9 cellular contexts compared by ENCODE assay signal in the genomic region with DNA sequence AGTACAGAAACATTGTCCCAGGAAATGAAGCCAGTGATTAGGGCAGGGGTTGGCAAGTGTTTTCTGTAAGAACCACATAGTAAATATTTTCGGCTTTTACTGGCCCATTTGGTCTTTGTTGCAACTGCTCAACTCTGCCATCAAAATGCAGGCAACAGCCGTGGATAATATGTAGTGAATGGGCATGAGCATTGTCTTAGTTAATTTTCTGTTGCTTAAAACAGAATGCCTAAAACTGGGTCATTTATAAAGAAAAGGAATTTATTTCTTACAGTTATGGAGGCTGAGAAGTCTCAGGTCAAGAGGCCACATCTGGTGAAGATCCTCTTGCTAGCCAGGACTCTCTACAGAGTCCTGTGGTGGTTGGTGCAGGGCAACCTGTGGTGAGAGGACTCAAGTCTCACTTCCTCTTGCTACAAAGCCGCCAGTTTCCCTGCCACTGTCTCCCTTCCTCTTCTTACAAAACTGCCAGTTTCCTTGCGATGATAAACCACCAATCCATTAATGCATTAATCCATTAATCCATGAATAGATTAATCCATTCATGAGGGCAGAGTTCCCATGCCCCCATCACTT.
DNase-seq lines count a peak whose midpoint lies in the region; ATAC-seq and TF ChIP-seq lines count a peak whose summit lies in the region.
"Had no signal": no experiment of that assay in that cellular context is flagged by ENCODE, and none has a peak within 500 bp of the region (broad histone marks: within the 10 kb centered on the region; RNA-seq: fewer than 3 reads in every experiment).

No MANE protein-coding gene starts in this region.

- 64 to 83% methylated on average over 3 to 4 of the region's 4 CpGs for WGBS in transverse colon (ENCODE audit: low coverage in 1 of 2), 2 donors

- no peak for TF ChIP-seq CTCF in left ventricle myocardium inferior (IDR thresholded peaks at IDR 0.05; ENCODE audit: borderline replicate concordance)
- TF ChIP-seq CTCF in transverse colon (IDR thresholded peaks at IDR 0.05): no peak
- TF ChIP-seq CTCF in CD4-positive, alpha-beta T cell (IDR thresholded peaks at IDR 0.05): no peak

- no peaks in the 10 kb centered on the region for H3K36me3 ChIP-seq in left ventricle myocardium inferior
- H3K36me3 ChIP-seq in transverse colon: no peaks in the 10 kb centered on the region
- H3K36me3 ChIP-seq in H7 (replicated peaks; ENCODE audit: control insufficient read depth, insufficient read depth, low read length): no peaks in the 10 kb centered on the region; the same call in 1 of the 2 replicates
- H3K36me3 ChIP-seq: sigmoid colon had no signal

- intact Hi-C loops in Right ventricle myocardium superior (cut with DNase I) (no loop called here), left ventricle myocardium inferior (cut with micrococcal nuclease) (no loop called here), transverse colon (cut with DNase I; ENCODE audit: low total_unique reads) (no loop called here)
- intact Hi-C loops in CD4-positive, alpha-beta T cell (cut with DNase I, micrococcal nuclease): no loop called here

- CTCF ChIA-PET in CD4-positive, alpha-beta T cell (lab: Charles Lee): no interaction called here

- no peak for TF ChIP-seq POLR2A in transverse colon (IDR thresholded peaks at IDR 0.05)

- no peak overlapping the region for H3K4me3 ChIP-seq in left ventricle myocardium inferior
- H3K4me3 ChIP-seq in transverse colon: no peak overlapping the region
- H3K4me3 ChIP-seq in H7 (ENCODE audit: insufficient read depth, low read depth, low read length): no peak overlapping the region
- H3K4me3 ChIP-seq: sigmoid colon had no signal

- H3K9me3 ChIP-seq in left ventricle myocardium inferior (replicated peaks): no peaks in the 10 kb centered on the region
- H3K9me3 ChIP-seq in transverse colon: no peaks in the 10 kb centered on the region
- no peaks in the 10 kb centered on the region for H3K9me3 ChIP-seq in CD4-positive, alpha-beta T cell (ENCODE audit: control insufficient read depth, low read length)
- H3K9me3 ChIP-seq: sigmoid colon had no signal

- H3K9me3 Mint-ChIP-seq in CD4-positive, alpha-beta T cell: no peaks in the 10 kb centered on the region

- H3K36me3 Mint-ChIP-seq in CD4-positive, alpha-beta T cell (ENCODE audit: low read depth): no peaks in the 10 kb centered on the region

- no peak overlapping the region for H3K27ac ChIP-seq in left ventricle myocardium inferior (replicated peaks)
- no peak overlapping the region for H3K27ac ChIP-seq in transverse colon
- H3K27ac ChIP-seq in CD4-positive, alpha-beta T cell (ENCODE audit: low read depth, low read length): no peak overlapping the region
- H3K27ac ChIP-seq: sigmoid colon had no signal

- H3K27me3 Mint-ChIP-seq in CD4-positive, alpha-beta T cell: no peaks in the 10 kb centered on the region

- in situ Hi-C loops in transverse colon (cut with MboI; ENCODE audit: low pct_ligation_motif_present in 1 of 4, low pct_unique_long_range_greater_than_20kb in 1 of 4, low sequenced_read_pairs in 3 of 4): no loop called here

- peak; percentile 34 for ATAC-seq in Right ventricle myocardium superior (ENCODE audit: poor library complexity)
- peak; percentile 91 for ATAC-seq in HG02981 (IDR thresholded peaks at IDR 0.05; ENCODE audit: unreplicated experiment)
- no peak for ATAC-seq in CD4-positive, alpha-beta T cell (ENCODE audit: poor library complexity)

- no peak overlapping the region for H3K4me3 Mint-ChIP-seq in CD4-positive, alpha-beta T cell

- H3K4me1 ChIP-seq in left ventricle myocardium inferior: peaks cover 22% of the 10 kb centered on the region
- peaks cover 0 to 13% (median 2%) of the 10 kb centered on the region in 4 donors for H3K4me1 ChIP-seq in transverse colon

- DNase-seq in Right ventricle myocardium superior (no peak), left ventricle myocardium inferior (no peak), RPMI7951 (ENCODE audit: low read depth) (peak; percentile 74), transverse colon (peak; percentile 35), H7 (no peak)
- DNase-seq in CD4-positive, alpha-beta T cell: no peak
- DNase-seq in activated CD4-positive, alpha-beta T cell treated with anti-CD3 and anti-CD28 coated beads for 4 hours: no peak

- POLR2A ChIA-PET in CD4-positive, alpha-beta T cell (lab: Charles Lee): no interaction called here

- H3K27me3 ChIP-seq in left ventricle myocardium inferior (ENCODE audit: low read depth) (no peaks in the 10 kb centered on the region), transverse colon (no peaks in the 10 kb centered on the region), H7 (ENCODE audit: control insufficient read depth, insufficient read depth, low read length) (no peaks in the 10 kb centered on the region; the same call in 1 of the 2 replicates)
- no peaks in the 10 kb centered on the region for H3K27me3 ChIP-seq in CD4-positive, alpha-beta T cell (ENCODE audit: control insufficient read depth, insufficient read depth, low read length)
- H3K27me3 ChIP-seq: sigmoid colon had no signal

- H3K4me1 Mint-ChIP-seq in CD4-positive, alpha-beta T cell (ENCODE audit: low read depth): no peaks in the 10 kb centered on the region

- H3K27ac Mint-ChIP-seq in CD4-positive, alpha-beta T cell: no peak overlapping the region

- TF ChIP-seq EP300 in transverse colon (IDR thresholded peaks at IDR 0.05; ENCODE audit: low read depth): no peak

Comparison
In these comparisons a context has a peak if more than half of its experiments do, and no peak if none do; other contexts are left out.
1. DNase-seq: peak in RPMI7951 (single experiment) and transverse colon (single experiment); none in Right ventricle myocardium superior (single experiment), left ventricle myocardium inferior (single experiment), H7 (single experiment), CD4-positive, alpha-beta T cell (0 of 10) and activated CD4-positive, alpha-beta T cell treated with anti-CD3 and anti-CD28 coated beads for 4 hours (0 of 2).